12 cellular contexts compared by ENCODE assay signal in genomic region chr18:72692086-72692485, GRCh38.
DNase-seq lines count a peak whose midpoint lies in the region; ATAC-seq and TF ChIP-seq lines count a peak whose summit lies in the region.
"Had no signal": no experiment of that assay in that cellular context is flagged by ENCODE, and none has a peak within 500 bp of the region (broad histone marks: within the 10 kb centered on the region; RNA-seq: fewer than 3 reads in every experiment).

No MANE protein-coding gene starts in this region.

- H3K36me3 ChIP-seq in colonic mucosa: no peaks in the 10 kb centered on the region
- H3K36me3 ChIP-seq: ascending aorta had no signal

- no peaks in the 10 kb centered on the region for H3K36me3 Mint-ChIP-seq in nephron (ENCODE audit: low read depth)
- no peaks in the 10 kb centered on the region for H3K36me3 Mint-ChIP-seq in HFFc6 (ENCODE audit: low read depth)

- intact Hi-C loops in colonic mucosa (cut with DNase I): no loop called here

- H3K4me3 Mint-ChIP-seq in nephron (peak overlapping the region; percentile 66 to 70 (median 68)), HFFc6 (no peak overlapping the region)
- H3K4me3 Mint-ChIP-seq: activated T-cell treated with anti-CD3 and anti-CD28 coated beads, Interleukin-2, amount 50 U/mL, for 24 hours had no signal

- H3K9me3 ChIP-seq in colonic mucosa: no peaks in the 10 kb centered on the region
- H3K9me3 ChIP-seq: ascending aorta had no signal

- H3K27ac Mint-ChIP-seq in nephron (peak overlapping the region; percentile 33 to 55 (median 33)), HFFc6 (no peak overlapping the region)
- H3K27ac Mint-ChIP-seq: activated T-cell treated with anti-CD3 and anti-CD28 coated beads, Interleukin-2, amount 50 U/mL, for 24 hours had no signal

- no peaks in the 10 kb centered on the region for H3K27me3 ChIP-seq in colonic mucosa
- H3K27me3 ChIP-seq: ascending aorta had no signal

- no peak for ATAC-seq in GM21447 (IDR thresholded peaks at IDR 0.05; ENCODE audit: unreplicated experiment)
- no peak for ATAC-seq in GM19324 (IDR thresholded peaks at IDR 0.05; ENCODE audit: low FRiP score, unreplicated experiment)
- ATAC-seq: Panc1 had no signal

- TF ChIP-seq CTCF in colonic mucosa (IDR thresholded peaks at IDR 0.05): no peak
- no peak for TF ChIP-seq CTCF in nephron (IDR thresholded peaks at IDR 0.05; ENCODE audit: unreplicated experiment in 3 of 3)
- TF ChIP-seq CTCF in HFFc6 (IDR thresholded peaks at IDR 0.05): no peak

- H3K4me3 ChIP-seq in colonic mucosa: no peak overlapping the region
- H3K4me3 ChIP-seq: ascending aorta had no signal

- H3K27me3 Mint-ChIP-seq in nephron (ENCODE audit: low read depth): no peaks in the 10 kb centered on the region
- no peaks in the 10 kb centered on the region; the same call in 1 of the 2 replicates for H3K27me3 Mint-ChIP-seq in HFFc6 (ENCODE audit: insufficient read depth)
- H3K27me3 Mint-ChIP-seq: activated T-cell treated with anti-CD3 and anti-CD28 coated beads, Interleukin-2, amount 50 U/mL, for 24 hours had no signal

- H3K4me1 ChIP-seq in colonic mucosa: no peaks in the 10 kb centered on the region
- H3K4me1 ChIP-seq: ascending aorta had no signal

- DNase-seq in DMS153 (lab: John Stamatoyannopoulos, UW) (peak; percentile 65), NCI-H2107 treated with DMSO at 0.1 percent for 48 hours (lab: John Stamatoyannopoulos, UW; ENCODE audit: unreplicated experiment) (peak; percentile 53), colonic mucosa (peak; percentile 46), erythroblast (lab: John Stamatoyannopoulos, UW) (no peak), HFFc6 (no peak)
- DNase-seq: activated T-cell treated with anti-CD3 and anti-CD28 coated beads, Interleukin-2, amount 50 U/mL, for 24 hours had no signal

- TF ChIP-seq POLR2A in erythroblast (IDR thresholded peaks at IDR 0.05; ENCODE audit: low read length): no peak

- H3K9ac ChIP-seq in colonic mucosa (ENCODE audit: low read depth in 2 of 2, low read length in 2 of 2): no peak overlapping the region

- no peak overlapping the region for H3K27ac ChIP-seq in colonic mucosa
- H3K27ac ChIP-seq: ascending aorta, skin epidermis had no signal

- H3K4me1 Mint-ChIP-seq in nephron: peaks cover 21% of the 10 kb centered on the region
- H3K4me1 Mint-ChIP-seq in HFFc6 (ENCODE audit: low read depth): no peaks in the 10 kb centered on the region

- H3K9me3 Mint-ChIP-seq in nephron: no peaks in the 10 kb centered on the region
- H3K9me3 Mint-ChIP-seq in HFFc6: 0 out of 2 replicates have a peak, but pooled peaks cover 3% of the 10 kb centered on the region
- H3K9me3 Mint-ChIP-seq: activated T-cell treated with anti-CD3 and anti-CD28 coated beads, Interleukin-2, amount 50 U/mL, for 24 hours had no signal

Comparison
In these comparisons a context has a peak if more than half of its experiments do, and no peak if none do; other contexts are left out.
1. DNase-seq: peak in DMS153 (single experiment), NCI-H2107 treated with DMSO at 0.1 percent for 48 hours (single experiment) and colonic mucosa (single experiment); none in erythroblast (0 of 2) and HFFc6 (single experiment).